Comparison of ENCODE assay signal across 22 cellular contexts in the genomic region with DNA sequence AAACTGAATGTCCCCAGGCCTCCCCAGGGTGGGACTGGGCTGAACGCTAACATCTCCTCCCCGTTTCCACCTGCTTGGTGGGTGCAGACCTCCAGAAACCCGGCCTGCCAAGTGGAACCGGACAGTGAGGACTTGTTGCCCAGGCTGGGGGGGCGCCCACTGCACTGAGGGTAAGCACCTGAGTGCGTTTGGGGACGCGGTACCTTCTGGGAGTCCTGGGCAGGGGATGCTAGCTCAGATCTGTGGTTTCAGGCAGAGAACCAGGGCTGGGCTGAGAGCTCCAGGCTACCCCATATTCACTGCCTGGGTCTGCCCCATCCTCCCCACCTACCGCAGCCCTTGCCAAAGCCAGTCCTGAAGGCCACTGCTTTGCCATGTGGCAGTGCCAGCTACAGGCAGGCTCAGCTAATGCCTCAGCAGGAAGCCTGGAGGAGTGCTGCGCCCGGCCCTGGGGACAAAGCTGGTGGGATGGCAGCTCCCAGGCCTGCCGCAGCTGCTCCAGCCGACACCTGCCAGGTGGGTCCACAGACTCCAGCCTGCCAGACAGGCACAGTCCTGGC. TPM values are rescaled to one million over a fixed set of nuclear protein-coding genes. Genes with fewer than 3 reads are reported as not detected.
DNase-seq lines count a peak whose midpoint lies in the region; ATAC-seq and TF ChIP-seq lines count a peak whose summit lies in the region.
"Had no signal": no experiment of that assay in that cellular context is flagged by ENCODE, and none has a peak within 500 bp of the region (broad histone marks: within the 10 kb centered on the region; RNA-seq: fewer than 3 reads in every experiment).

No MANE protein-coding gene starts in this region.

- no peak overlapping the region for H2AFZ ChIP-seq in hepatocyte

- no peaks in the 10 kb centered on the region for H3K36me3 ChIP-seq in heart left ventricle
- no peaks in the 10 kb centered on the region for H3K36me3 ChIP-seq in hepatocyte (replicated peaks; ENCODE audit: insufficient read depth, low read depth)
- H3K36me3 ChIP-seq: ovary, Peyer's patch, SJSA1 had no signal

- H3K79me2 ChIP-seq in hepatocyte: no peaks in the 10 kb centered on the region

- H3K27me3 ChIP-seq in heart left ventricle (no peaks in the 10 kb centered on the region), right cardiac atrium (ENCODE audit: control insufficient read depth, insufficient read depth) (no peaks in the 10 kb centered on the region), hepatocyte (peaks cover 3% of the 10 kb centered on the region)
- H3K27me3 ChIP-seq: ovary, testis had no signal

- no peaks in the 10 kb centered on the region for H4K20me1 ChIP-seq in hepatocyte (ENCODE audit: insufficient read depth, poor library complexity, severe bottlenecking)

- no peaks in the 10 kb centered on the region for H3K9me2 ChIP-seq in hepatocyte (replicated peaks; ENCODE audit: insufficient read depth)

- intact Hi-C loops in heart left ventricle (cut with DNase I) (loop anchor here in 1 of 10 donors (10.0 kb wide), 1 partner anchor 58 kb away; the partner anchor contains the start of gene ZNF862), left cardiac atrium (cut with DNase I) (no loop called here), right cardiac atrium (cut with DNase I) (no loop called here)

- peak in 1 of 5 donors; percentile 67 for DNase-seq in heart left ventricle
- no peak for DNase-seq in left cardiac atrium
- DNase-seq in UCSD-AML1 (lab: John Stamatoyannopoulos, UW; ENCODE audit: unreplicated experiment): peak; percentile 33
- peak in 2 of 3 donors; percentile 60 to 62 for DNase-seq in right cardiac atrium
- no peak for DNase-seq in NCI-H2029 (lab: John Stamatoyannopoulos, UW)
- no peak for DNase-seq in NCI-H1694 treated with DMSO at 0.1 percent for 48 hours (lab: John Stamatoyannopoulos, UW)
- DNase-seq in GOT3 (lab: John Stamatoyannopoulos, UW): no peak
- no peak for DNase-seq in hepatocyte (ENCODE audit: low spot score)
- DNase-seq: activated CD4-positive, alpha-beta T cell treated with anti-CD3 and anti-CD28 coated beads, Interleukin-2, amount 10 ng/mL, durations not matched to agents 24 days and 14 days; activated naive CD4-positive, alpha-beta T cell treated with anti-CD3 and anti-CD28 coated beads for 36 hours; activated T-cell treated with anti-CD3 and anti-CD28 coated beads, Interleukin-2, amount 50 U/mL, for 72 hours; H9; midbrain; NCI-H510A; retina; stimulated activated CD4-positive, alpha-beta T cell treated with anti-CD3 and anti-CD28 coated beads, Interleukin-4, amount 100 ng/mL, for 24 hours; stimulated activated naive B cell treated with anti-CD40 and anti-IgM and Interleukin-4, amounts not matched to agents 10 μg/mL and 1 μg/mL and 100 μg/mL, for 72 hours; testis had no signal

- H3K27ac ChIP-seq in heart left ventricle: peak overlapping the region in 8 of 12 donors; percentile 44 to 86 (median 68)
- no peak overlapping the region for H3K27ac ChIP-seq in right cardiac atrium (ENCODE audit: low read length)
- H3K27ac ChIP-seq in hepatocyte: no peak overlapping the region
- H3K27ac ChIP-seq: ovary, SJSA1, testis had no signal

- 76 to 83% (median 78%) methylated on average over 11 to 13 of the region's 13 CpGs for WGBS in heart left ventricle, 4 donors
- WGBS in right cardiac atrium: 77% methylated on average over 13 of the region's 13 CpGs
- WGBS in hepatocyte (ENCODE audit: low lambda C conversion rate, missing lambda C conversion rate): 89% methylated on average over 13 of the region's 13 CpGs

- H3K4me1 ChIP-seq in heart left ventricle (peaks cover 0 to 45% (median 24%) of the 10 kb centered on the region in 12 donors), right cardiac atrium (ENCODE audit: control insufficient read depth, insufficient read depth, low read length) (peaks cover 2% of the 10 kb centered on the region), hepatocyte (ENCODE audit: insufficient read depth) (peaks cover 8% of the 10 kb centered on the region)

- H3K4me3 ChIP-seq in heart left ventricle: peak overlapping the region in 2 of 12 donors; percentile 62 to 69
- H3K4me3 ChIP-seq in right cardiac atrium (ENCODE audit: low read length): no peak overlapping the region
- no peak overlapping the region for H3K4me3 ChIP-seq in hepatocyte
- H3K4me3 ChIP-seq: ovary, Peyer's patch, SJSA1, testis had no signal

- TF ChIP-seq POLR2A in heart left ventricle (IDR thresholded peaks at IDR 0.05): no peak

- ATAC-seq in heart left ventricle: no peak
- ATAC-seq in left cardiac atrium: no peak
- no peak for ATAC-seq in right cardiac atrium
- ATAC-seq: activated T-cell treated with anti-CD3 and anti-CD28 coated beads, Interleukin-2, amount 50 U/mL, for 72 hours; natural killer cell treated with Interleukin-12 subunit alpha and Interleukin-12 subunit beta and Interleukin-15 and Interleukin-18, amount 100 ng/mL, for 72 hours; stimulated activated naive B cell treated with anti-CD40 and anti-IgM and Interleukin-4, amounts not matched to agents 10 μg/mL and 1 μg/mL and 100 μg/mL, for 72 hours had no signal

- no peak overlapping the region for H3K4me2 ChIP-seq in hepatocyte

- H3K9me3 ChIP-seq in heart left ventricle (no peaks in the 10 kb centered on the region), right cardiac atrium (ENCODE audit: control insufficient read depth, low read length) (no peaks in the 10 kb centered on the region), hepatocyte (ENCODE audit: low read depth) (no peaks in the 10 kb centered on the region)
- H3K9me3 ChIP-seq: ovary, Peyer's patch, SJSA1, testis had no signal

- no peak for TF ChIP-seq CTCF in heart left ventricle (IDR thresholded peaks at IDR 0.05)
- no peak for TF ChIP-seq CTCF in hepatocyte (IDR thresholded peaks at IDR 0.05; ENCODE audit: poor library complexity)

RNA-seq across cellular contexts. Expression of gene ZNF467, which starts 3.5 kb away (rescaled TPM):
- total RNA-seq in heart left ventricle (1 to 10 TPM; 2.6 to 9.5 (median 5.1) TPM), left cardiac atrium (10 to 100 TPM in 1 of 2 donors, 1 to 10 TPM in 1; 7.9 to 10.4 TPM), right cardiac atrium (10 to 100 TPM; 10.4 to 15.6 (median 11.6) TPM), hepatocyte (5.9 and 7.8 TPM in 2 replicates)
- polyA plus RNA-seq in heart left ventricle (1 to 10 TPM; 3.6 to 4.7 TPM), right cardiac atrium (6.6 TPM), hepatocyte (15.6 and 21.9 TPM in 2 replicates)
- total RNA-seq: SJSA1 had no signal

Comparison
In these comparisons a context has a peak if more than half of its experiments do, and no peak if none do; other contexts are left out.
1. DNase-seq: peak in UCSD-AML1 (single experiment) and right cardiac atrium (2 of 3); none in left cardiac atrium (single experiment), NCI-H2029 (single experiment), NCI-H1694 treated with DMSO at 0.1 percent for 48 hours (single experiment), GOT3 (single experiment) and hepatocyte (single experiment).
2. H3K27ac ChIP-seq: peak in heart left ventricle (8 of 12); none in right cardiac atrium (single experiment) and hepatocyte (single experiment).